In genomic region chr1:171298696-171299095, GRCh38 we compare ENCODE assay signal across 1 cellular context.
TF ChIP-seq lines count a peak whose summit lies in the region.

No MANE protein-coding gene starts in this region.

TF ChIP-seq in WTC11, 78 proteins besides CTCF, POLR2A, EP300 and RAD21 (continued from another document):
- no peak for TF ChIP-seq ZMAT4 (CRISPR knock-in tag; IDR thresholded peaks at IDR 0.05)
- TF ChIP-seq USF2 (CRISPR knock-in tag; IDR thresholded peaks at IDR 0.05), result 0 out of 2 replicates have a peak, but pooled peaks have one; percentile 13
- no peak for TF ChIP-seq NFYB (CRISPR knock-in tag; conservative IDR thresholded peaks at IDR 0.05; ENCODE audit: low read depth)
- TF ChIP-seq ZNF532 (CRISPR knock-in tag; IDR thresholded peaks at IDR 0.05; ENCODE audit: borderline replicate concordance), result no peak
- TF ChIP-seq ZNF281 (CRISPR knock-in tag; IDR thresholded peaks at IDR 0.05), result no peak
